28 cellular contexts compared by ENCODE assay signal in genomic region chr20:1904160-1904559, GRCh38. TPM values are rescaled to one million over a fixed set of nuclear protein-coding genes. Genes with fewer than 3 reads are reported as not detected.
"Had no signal": no experiment of that assay in that cellular context is flagged by ENCODE, and none has a peak within 500 bp of the region (broad histone marks: within the 10 kb centered on the region; RNA-seq: fewer than 3 reads in every experiment).

No MANE protein-coding gene starts in this region.

- H3K27me3 Mint-ChIP-seq: brain had no signal

- ATAC-seq: activated CD8-positive, alpha-beta T cell treated with anti-CD3 and anti-CD28 coated beads for 36 hours; activated T-cell treated with anti-CD3 and anti-CD28 coated beads, Interleukin-2, amount 50 U/mL, for 72 hours; Panc1; Right ventricle myocardium inferior; T-cell had no signal

- H3K27ac ChIP-seq: SK-N-MC, VCaP had no signal

- H3K4me1 Mint-ChIP-seq: T-cell had no signal

- H3K4me3 ChIP-seq: SK-N-MC had no signal

- DNase-seq: activated CD4-positive, CD25-positive, alpha-beta regulatory T cell; activated CD8-positive, alpha-beta memory T cell treated with anti-CD3 and anti-CD28 coated beads, Interleukin-2, amount 50 U/mL, for 4 hours; activated CD8-positive, alpha-beta T cell treated with anti-CD3 and anti-CD28 coated beads for 36 hours; activated gamma-delta T cell treated with Interleukin-2 at 50 U/mL for 16 hours; activated naive CD4-positive, alpha-beta T cell treated with anti-CD3 and anti-CD28 coated beads, Interleukin-2, amount 10 ng/mL, durations not matched to agents 7 days and 5 days; activated naive CD8-positive, alpha-beta T cell treated with anti-CD3 and anti-CD28 coated beads for 36 hours; activated T-cell treated with anti-CD3 and anti-CD28 coated beads, Interleukin-2, amount 50 U/mL, for 72 hours; aorta; KG1; MV-4-11; NCI-H1105; NCI-H1436; NCI-H1694 treated with DMSO at 0.1 percent for 48 hours; NCI-H2029 treated with DMSO at 0.1 percent for 48 hours; NCI-H510A treated with DMSO at 0.1 percent for 48 hours; NCI-H69; NK-92 treated with Interleukin-12 subunit alpha and Interleukin-12 subunit beta, amount 100 ng/mL, for 24 hours; OCI-M1; RPMI8226; T-cell; T-helper 2 cell had no signal

- H3K27ac Mint-ChIP-seq: activated CD8-positive, alpha-beta T cell treated with anti-CD3 and anti-CD28 coated beads for 36 hours; activated naive CD4-positive, alpha-beta T cell treated with anti-CD3 and anti-CD28 coated beads, Interleukin-2, amount 10 ng/mL, durations not matched to agents 7 days and 5 days; activated naive CD8-positive, alpha-beta T cell treated with anti-CD3 and anti-CD28 coated beads for 36 hours; activated T-cell treated with anti-CD3 and anti-CD28 coated beads, Interleukin-2, amount 50 U/mL, for 72 hours; activated T-helper 2 cell treated with anti-CD3 and anti-CD28 coated beads, Interferon-gamma antibody, Interleukin-2, Interleukin-4, amounts not matched to agents 10 μg/mL and 5 μg/mL and 100 μg/mL, durations not matched to agents 14 hours and 24 hours and 36 hours; T-cell had no signal

- H3K36me3 Mint-ChIP-seq: activated naive CD4-positive, alpha-beta T cell treated with anti-CD3 and anti-CD28 coated beads, Interleukin-2, amount 10 ng/mL, durations not matched to agents 7 days and 5 days; activated naive CD8-positive, alpha-beta T cell treated with anti-CD3 and anti-CD28 coated beads for 36 hours; brain; T-cell had no signal

- H3K9me3 Mint-ChIP-seq: activated CD8-positive, alpha-beta T cell treated with anti-CD3 and anti-CD28 coated beads for 36 hours; activated naive CD4-positive, alpha-beta T cell treated with anti-CD3 and anti-CD28 coated beads, Interleukin-2, amount 10 ng/mL, durations not matched to agents 7 days and 5 days; activated naive CD8-positive, alpha-beta T cell treated with anti-CD3 and anti-CD28 coated beads for 36 hours; activated T-cell treated with anti-CD3 and anti-CD28 coated beads, Interleukin-2, amount 50 U/mL, for 72 hours; activated T-helper 2 cell treated with anti-CD3 and anti-CD28 coated beads, Interferon-gamma antibody, Interleukin-2, Interleukin-4, amounts not matched to agents 10 μg/mL and 5 μg/mL and 100 μg/mL, durations not matched to agents 14 hours and 24 hours and 36 hours; brain; central memory CD8-positive, alpha-beta T cell; T-cell had no signal

- H3K4me3 Mint-ChIP-seq: activated CD8-positive, alpha-beta T cell treated with anti-CD3 and anti-CD28 coated beads for 36 hours; activated naive CD4-positive, alpha-beta T cell treated with anti-CD3 and anti-CD28 coated beads, Interleukin-2, amount 10 ng/mL, durations not matched to agents 7 days and 5 days; activated naive CD8-positive, alpha-beta T cell treated with anti-CD3 and anti-CD28 coated beads for 36 hours; activated T-cell treated with anti-CD3 and anti-CD28 coated beads, Interleukin-2, amount 50 U/mL, for 72 hours; brain; central memory CD8-positive, alpha-beta T cell; T-cell had no signal

RNA-seq across cellular contexts. Expression of gene SIRPA, which starts 9.0 kb away (rescaled TPM):
- total RNA-seq: activated T-helper 2 cell treated with anti-CD3 and anti-CD28 coated beads, Interferon-gamma antibody, Interleukin-2, Interleukin-4, amounts not matched to agents 10 μg/mL and 5 μg/mL and 100 μg/mL, durations not matched to agents 14 hours and 24 hours and 36 hours had no signal
